1 cellular context compared by ENCODE assay signal in genomic region chr12:93673084-93673483, GRCh38.
TF ChIP-seq lines count a peak whose summit lies in the region.

No MANE protein-coding gene starts in this region.

TF ChIP-seq in GM12878, 131 proteins besides CTCF, POLR2A, EP300 and RAD21 (continued from another document):
- TF ChIP-seq POLR2AphosphoS5 (IDR thresholded peaks at IDR 0.05; ENCODE audit: low read length): no peak
- TF ChIP-seq SREBF1 (IDR thresholded peaks at IDR 0.05; ENCODE audit: low read length): no peak
- TF ChIP-seq, protein P1, sequence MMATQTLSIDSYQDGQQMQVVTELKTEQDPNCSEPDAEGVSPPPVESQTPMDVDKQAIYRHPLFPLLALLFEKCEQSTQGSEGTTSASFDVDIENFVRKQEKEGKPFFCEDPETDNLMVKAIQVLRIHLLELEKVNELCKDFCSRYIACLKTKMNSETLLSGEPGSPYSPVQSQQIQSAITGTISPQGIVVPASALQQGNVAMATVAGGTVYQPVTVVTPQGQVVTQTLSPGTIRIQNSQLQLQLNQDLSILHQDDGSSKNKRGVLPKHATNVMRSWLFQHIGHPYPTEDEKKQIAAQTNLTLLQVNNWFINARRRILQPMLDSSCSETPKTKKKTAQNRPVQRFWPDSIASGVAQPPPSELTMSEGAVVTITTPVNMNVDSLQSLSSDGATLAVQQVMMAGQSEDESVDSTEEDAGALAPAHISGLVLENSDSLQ (IDR thresholded peaks at IDR 0.05): 0 out of 2 replicates have a peak, but pooled peaks have one; percentile 14
- 0 out of 2 replicates have a peak, but pooled peaks have one; percentile 9 for TF ChIP-seq IKZF1 (conservative IDR thresholded peaks at IDR 0.05)
- TF ChIP-seq RAD51 (IDR thresholded peaks at IDR 0.05): no peak
- TF ChIP-seq, protein P2, sequence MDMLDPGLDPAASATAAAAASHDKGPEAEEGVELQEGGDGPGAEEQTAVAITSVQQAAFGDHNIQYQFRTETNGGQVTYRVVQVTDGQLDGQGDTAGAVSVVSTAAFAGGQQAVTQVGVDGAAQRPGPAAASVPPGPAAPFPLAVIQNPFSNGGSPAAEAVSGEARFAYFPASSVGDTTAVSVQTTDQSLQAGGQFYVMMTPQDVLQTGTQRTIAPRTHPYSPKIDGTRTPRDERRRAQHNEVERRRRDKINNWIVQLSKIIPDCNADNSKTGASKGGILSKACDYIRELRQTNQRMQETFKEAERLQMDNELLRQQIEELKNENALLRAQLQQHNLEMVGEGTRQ (IDR thresholded peaks at IDR 0.05; ENCODE audit: borderline replicate concordance, low read depth, low read length): no peak
- peak; percentile 42 for TF ChIP-seq MTA2 (IDR thresholded peaks at IDR 0.05; ENCODE audit: low read depth)
- TF ChIP-seq, protein P3, sequence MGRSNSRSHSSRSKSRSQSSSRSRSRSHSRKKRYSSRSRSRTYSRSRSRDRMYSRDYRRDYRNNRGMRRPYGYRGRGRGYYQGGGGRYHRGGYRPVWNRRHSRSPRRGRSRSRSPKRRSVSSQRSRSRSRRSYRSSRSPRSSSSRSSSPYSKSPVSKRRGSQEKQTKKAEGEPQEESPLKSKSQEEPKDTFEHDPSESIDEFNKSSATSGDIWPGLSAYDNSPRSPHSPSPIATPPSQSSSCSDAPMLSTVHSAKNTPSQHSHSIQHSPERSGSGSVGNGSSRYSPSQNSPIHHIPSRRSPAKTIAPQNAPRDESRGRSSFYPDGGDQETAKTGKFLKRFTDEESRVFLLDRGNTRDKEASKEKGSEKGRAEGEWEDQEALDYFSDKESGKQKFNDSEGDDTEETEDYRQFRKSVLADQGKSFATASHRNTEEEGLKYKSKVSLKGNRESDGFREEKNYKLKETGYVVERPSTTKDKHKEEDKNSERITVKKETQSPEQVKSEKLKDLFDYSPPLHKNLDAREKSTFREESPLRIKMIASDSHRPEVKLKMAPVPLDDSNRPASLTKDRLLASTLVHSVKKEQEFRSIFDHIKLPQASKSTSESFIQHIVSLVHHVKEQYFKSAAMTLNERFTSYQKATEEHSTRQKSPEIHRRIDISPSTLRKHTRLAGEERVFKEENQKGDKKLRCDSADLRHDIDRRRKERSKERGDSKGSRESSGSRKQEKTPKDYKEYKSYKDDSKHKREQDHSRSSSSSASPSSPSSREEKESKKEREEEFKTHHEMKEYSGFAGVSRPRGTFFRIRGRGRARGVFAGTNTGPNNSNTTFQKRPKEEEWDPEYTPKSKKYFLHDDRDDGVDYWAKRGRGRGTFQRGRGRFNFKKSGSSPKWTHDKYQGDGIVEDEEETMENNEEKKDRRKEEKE (IDR thresholded peaks at IDR 0.05): no peak
- TF ChIP-seq, protein P4, sequence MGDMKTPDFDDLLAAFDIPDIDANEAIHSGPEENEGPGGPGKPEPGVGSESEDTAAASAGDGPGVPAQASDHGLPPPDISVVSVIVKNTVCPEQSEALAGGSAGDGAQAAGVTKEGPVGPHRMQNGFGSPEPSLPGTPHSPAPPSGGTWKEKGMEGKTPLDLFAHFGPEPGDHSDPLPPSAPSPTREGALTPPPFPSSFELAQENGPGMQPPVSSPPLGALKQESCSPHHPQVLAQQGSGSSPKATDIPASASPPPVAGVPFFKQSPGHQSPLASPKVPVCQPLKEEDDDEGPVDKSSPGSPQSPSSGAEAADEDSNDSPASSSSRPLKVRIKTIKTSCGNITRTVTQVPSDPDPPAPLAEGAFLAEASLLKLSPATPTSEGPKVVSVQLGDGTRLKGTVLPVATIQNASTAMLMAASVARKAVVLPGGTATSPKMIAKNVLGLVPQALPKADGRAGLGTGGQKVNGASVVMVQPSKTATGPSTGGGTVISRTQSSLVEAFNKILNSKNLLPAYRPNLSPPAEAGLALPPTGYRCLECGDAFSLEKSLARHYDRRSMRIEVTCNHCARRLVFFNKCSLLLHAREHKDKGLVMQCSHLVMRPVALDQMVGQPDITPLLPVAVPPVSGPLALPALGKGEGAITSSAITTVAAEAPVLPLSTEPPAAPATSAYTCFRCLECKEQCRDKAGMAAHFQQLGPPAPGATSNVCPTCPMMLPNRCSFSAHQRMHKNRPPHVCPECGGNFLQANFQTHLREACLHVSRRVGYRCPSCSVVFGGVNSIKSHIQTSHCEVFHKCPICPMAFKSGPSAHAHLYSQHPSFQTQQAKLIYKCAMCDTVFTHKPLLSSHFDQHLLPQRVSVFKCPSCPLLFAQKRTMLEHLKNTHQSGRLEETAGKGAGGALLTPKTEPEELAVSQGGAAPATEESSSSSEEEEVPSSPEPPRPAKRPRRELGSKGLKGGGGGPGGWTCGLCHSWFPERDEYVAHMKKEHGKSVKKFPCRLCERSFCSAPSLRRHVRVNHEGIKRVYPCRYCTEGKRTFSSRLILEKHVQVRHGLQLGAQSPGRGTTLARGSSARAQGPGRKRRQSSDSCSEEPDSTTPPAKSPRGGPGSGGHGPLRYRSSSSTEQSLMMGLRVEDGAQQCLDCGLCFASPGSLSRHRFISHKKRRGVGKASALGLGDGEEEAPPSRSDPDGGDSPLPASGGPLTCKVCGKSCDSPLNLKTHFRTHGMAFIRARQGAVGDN (IDR thresholded peaks at IDR 0.05): no peak
- TF ChIP-seq SIX5 (IDR thresholded peaks at IDR 0.05; ENCODE audit: low read depth, low read length, severe bottlenecking): no peak
- TF ChIP-seq ZNF217 (IDR thresholded peaks at IDR 0.05): no peak
- TF ChIP-seq E2F8 (IDR thresholded peaks at IDR 0.05; ENCODE audit: low read depth, partially characterized antibody): no peak
- TF ChIP-seq NR2F1 (conservative IDR thresholded peaks at IDR 0.05): peak; percentile 44; the same call in 1 of the 2 replicates
- 0 out of 2 replicates have a peak, but pooled peaks have one; percentile 19 for TF ChIP-seq NFIC (IDR thresholded peaks at IDR 0.05; ENCODE audit: low read depth, low read length)
- TF ChIP-seq IKZF2 (IDR thresholded peaks at IDR 0.05): peak in 1 of 2 experiments; percentile 28; a peak in 1 of 4 replicates
- no peak for TF ChIP-seq RELA (IDR thresholded peaks at IDR 0.05; ENCODE audit: borderline replicate concordance, partially characterized antibody)
TF ChIP-seq in GM12878: peak in this region for 8.
